In the genomic region with DNA sequence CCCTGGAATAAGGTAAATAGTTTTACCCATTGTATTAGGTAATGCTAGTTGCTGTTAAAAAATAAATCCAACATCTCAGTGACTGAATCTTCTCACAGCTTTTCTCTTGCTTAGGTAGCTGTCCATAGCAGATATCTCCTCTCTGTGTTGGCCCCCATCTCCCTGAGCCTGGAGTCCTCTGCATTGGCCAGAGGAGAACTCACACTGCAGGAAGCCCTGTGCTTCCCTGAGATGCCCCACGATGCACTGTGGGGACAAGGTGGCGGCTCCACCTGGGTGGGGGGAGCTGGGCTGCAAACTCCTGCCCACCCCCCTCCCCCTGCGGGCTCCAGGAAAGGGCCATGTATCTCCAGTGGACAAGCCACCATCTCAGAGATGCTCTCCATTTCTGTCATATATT, we compare ENCODE assay signal across 19 cellular contexts.
DNase-seq lines count a peak whose midpoint lies in the region; ATAC-seq and TF ChIP-seq lines count a peak whose summit lies in the region.
"Had no signal": no experiment of that assay in that cellular context is flagged by ENCODE, and none has a peak within 500 bp of the region (broad histone marks: within the 10 kb centered on the region; RNA-seq: fewer than 3 reads in every experiment).

No MANE protein-coding gene starts in this region.

- POLR2A ChIA-PET in naive thymus-derived CD4-positive, alpha-beta T cell (lab: Charles Lee), result no interaction called here

- no peaks in the 10 kb centered on the region for H3K79me2 ChIP-seq in osteoblast (ENCODE audit: insufficient read depth, low read length)

- no peaks in the 10 kb centered on the region for H3K9me3 Mint-ChIP-seq in activated CD8-positive, alpha-beta memory T cell treated with anti-CD3 and anti-CD28 coated beads, Interleukin-2, amount 10 ng/mL, durations not matched to agents 7 days and 5 days (ENCODE audit: low read depth)
- H3K9me3 Mint-ChIP-seq in naive thymus-derived CD4-positive, alpha-beta T cell, result peaks cover 0 to 5% (median 0%) of the 10 kb centered on the region in 11 donors
- H3K9me3 Mint-ChIP-seq: CD4-positive, alpha-beta T cell; CD8-positive, alpha-beta T cell had no signal

- no peak overlapping the region for H3K4me3 Mint-ChIP-seq in activated CD8-positive, alpha-beta memory T cell treated with anti-CD3 and anti-CD28 coated beads, Interleukin-2, amount 10 ng/mL, durations not matched to agents 7 days and 5 days
- H3K4me3 Mint-ChIP-seq in naive thymus-derived CD4-positive, alpha-beta T cell, result no peak overlapping the region
- H3K4me3 Mint-ChIP-seq: B cell; CD4-positive, alpha-beta T cell; CD8-positive, alpha-beta T cell had no signal

- TF ChIP-seq POLR2A in gastrocnemius medialis (IDR thresholded peaks at IDR 0.05), result no peak

- no peaks in the 10 kb centered on the region for H3K27me3 Mint-ChIP-seq in activated CD8-positive, alpha-beta memory T cell treated with anti-CD3 and anti-CD28 coated beads, Interleukin-2, amount 10 ng/mL, durations not matched to agents 7 days and 5 days
- H3K27me3 Mint-ChIP-seq in naive thymus-derived CD4-positive, alpha-beta T cell, result peaks cover 0 to 36% (median 20%) of the 10 kb centered on the region in 5 donors

- no peak overlapping the region for H2AFZ ChIP-seq in osteoblast (ENCODE audit: low read length)

- H3K4me1 ChIP-seq in osteoblast (ENCODE audit: insufficient read depth, low read length) (no peaks in the 10 kb centered on the region), gastrocnemius medialis (no peaks in the 10 kb centered on the region)
- H3K4me1 ChIP-seq in naive thymus-derived CD4-positive, alpha-beta T cell (ENCODE audit: control insufficient read depth in 2 of 2, insufficient read depth in 2 of 2, low read length in 2 of 2), result no peaks in the 10 kb centered on the region
- H3K4me1 ChIP-seq: A549; BLaER1 treated with 17β-estradiol and CSF1 and Interleukin-3, amounts not matched to agents 10 nM and 100 nM; Caco-2 had no signal

- DNase-seq in activated CD8-positive, alpha-beta memory T cell treated with anti-CD3 and anti-CD28 coated beads, Interleukin-2, amount 10 ng/mL, durations not matched to agents 7 days and 5 days, result peak; percentile 11
- DNase-seq in activated CD8-positive, alpha-beta memory T cell treated with anti-CD3 and anti-CD28 coated beads, Interleukin-2, amount 50 U/mL, for 4 hours, result no peak
- DNase-seq in islet precursor cell (peak; percentile 35), osteoblast (ENCODE audit: insufficient read length, low spot score, missing footprints) (peak; percentile 55), gastrocnemius medialis (no peak), mesenteric fat pad (ENCODE audit: low spot score) (no peak)
- DNase-seq in naive thymus-derived CD4-positive, alpha-beta T cell, result no peak
- DNase-seq: AML-193; Caco-2; Calu3; CD4-positive, alpha-beta T cell; CD8-positive, alpha-beta T cell; DMS79 treated with DMSO at 0.1 percent for 48 hours; GF-D8 had no signal

- no peaks in the 10 kb centered on the region for H4K20me1 ChIP-seq in osteoblast (ENCODE audit: insufficient read depth, low read length)
- H4K20me1 ChIP-seq: BLaER1 treated with 17β-estradiol and CSF1 and Interleukin-3, amounts not matched to agents 10 nM and 100 nM had no signal

- no peak overlapping the region for H3K27ac ChIP-seq in osteoblast (ENCODE audit: low read depth, low read length)
- no peak overlapping the region for H3K27ac ChIP-seq in gastrocnemius medialis
- H3K27ac ChIP-seq in naive thymus-derived CD4-positive, alpha-beta T cell (ENCODE audit: low read depth, low read length), result no peak overlapping the region
- H3K27ac ChIP-seq: 22Rv1; A549; BLaER1 treated with 17β-estradiol and CSF1 and Interleukin-3, amounts not matched to agents 10 nM and 100 nM; C4-2B had no signal

- intact Hi-C loops in gastrocnemius medialis (cut with DNase I; ENCODE audit: low total_unique reads), result no loop called here
- intact Hi-C loops in naive thymus-derived CD4-positive, alpha-beta T cell (cut with micrococcal nuclease), result no loop called here

- H3K36me3 ChIP-seq in osteoblast (ENCODE audit: insufficient read depth, low read length) (no peaks in the 10 kb centered on the region), gastrocnemius medialis (no peaks in the 10 kb centered on the region)
- H3K36me3 ChIP-seq in naive thymus-derived CD4-positive, alpha-beta T cell (ENCODE audit: control insufficient read depth in 2 of 3, insufficient read depth in 3 of 3, low read length in 3 of 3), result no peaks in the 10 kb centered on the region
- H3K36me3 ChIP-seq: BLaER1 treated with 17β-estradiol and CSF1 and Interleukin-3, amounts not matched to agents 10 nM and 100 nM had no signal

- H3K27me3 ChIP-seq in osteoblast (ENCODE audit: insufficient read depth, low read length) (no peaks in the 10 kb centered on the region), gastrocnemius medialis (no peaks in the 10 kb centered on the region)
- H3K27me3 ChIP-seq in naive thymus-derived CD4-positive, alpha-beta T cell (ENCODE audit: control insufficient read depth in 2 of 2, insufficient read depth in 2 of 2, low read length in 2 of 2), result no peaks in the 10 kb centered on the region
- H3K27me3 ChIP-seq: BLaER1 treated with 17β-estradiol and CSF1 and Interleukin-3, amounts not matched to agents 10 nM and 100 nM had no signal

- TF ChIP-seq CTCF in osteoblast (IDR thresholded peaks at IDR 0.05; ENCODE audit: extremely low read depth, low read depth, low read length), result no peak
- no peak for TF ChIP-seq CTCF in gastrocnemius medialis (IDR thresholded peaks at IDR 0.05 in 4 of 5, conservative IDR thresholded peaks at IDR 0.05 in 1 of 5)

- no peaks in the 10 kb centered on the region for H3K36me3 Mint-ChIP-seq in activated CD8-positive, alpha-beta memory T cell treated with anti-CD3 and anti-CD28 coated beads, Interleukin-2, amount 10 ng/mL, durations not matched to agents 7 days and 5 days
- no peaks in the 10 kb centered on the region for H3K36me3 Mint-ChIP-seq in naive thymus-derived CD4-positive, alpha-beta T cell
- H3K36me3 Mint-ChIP-seq: CD8-positive, alpha-beta T cell had no signal

- no peak overlapping the region for H3K4me3 ChIP-seq in osteoblast (ENCODE audit: insufficient read depth, low read length)
- H3K4me3 ChIP-seq in gastrocnemius medialis, result no peak overlapping the region
- no peak overlapping the region for H3K4me3 ChIP-seq in naive thymus-derived CD4-positive, alpha-beta T cell (ENCODE audit: low read length)
- H3K4me3 ChIP-seq: A549; BLaER1 treated with 17β-estradiol and CSF1 and Interleukin-3, amounts not matched to agents 10 nM and 100 nM had no signal

- H3K27ac Mint-ChIP-seq in activated CD8-positive, alpha-beta memory T cell treated with anti-CD3 and anti-CD28 coated beads, Interleukin-2, amount 10 ng/mL, durations not matched to agents 7 days and 5 days, result no peak overlapping the region
- no peak overlapping the region for H3K27ac Mint-ChIP-seq in naive thymus-derived CD4-positive, alpha-beta T cell
- H3K27ac Mint-ChIP-seq: B cell; CD4-positive, alpha-beta T cell; CD8-positive, alpha-beta T cell had no signal

- ATAC-seq in activated CD8-positive, alpha-beta memory T cell treated with anti-CD3 and anti-CD28 coated beads, Interleukin-2, amount 10 ng/mL, durations not matched to agents 7 days and 5 days, result no peak
- no peak for ATAC-seq in gastrocnemius medialis
- ATAC-seq in naive thymus-derived CD4-positive, alpha-beta T cell, result no peak
- ATAC-seq: A549; CD8-positive, alpha-beta T cell had no signal

- in situ Hi-C loops in gastrocnemius medialis (cut with MboI; ENCODE audit: low sequenced_read_pairs in 4 of 4), result no loop called here

- H3K4me1 Mint-ChIP-seq in activated CD8-positive, alpha-beta memory T cell treated with anti-CD3 and anti-CD28 coated beads, Interleukin-2, amount 10 ng/mL, durations not matched to agents 7 days and 5 days, result no peaks in the 10 kb centered on the region
- H3K4me1 Mint-ChIP-seq in naive thymus-derived CD4-positive, alpha-beta T cell, result no peaks in the 10 kb centered on the region
- H3K4me1 Mint-ChIP-seq: B cell had no signal

- no peak overlapping the region for H3K4me2 ChIP-seq in osteoblast (ENCODE audit: insufficient read depth, low read length)
- H3K4me2 ChIP-seq: A549; BLaER1 treated with 17β-estradiol and CSF1 and Interleukin-3, amounts not matched to agents 10 nM and 100 nM had no signal

- H3K9me3 ChIP-seq in osteoblast (ENCODE audit: low read depth, low read length) (peaks cover 5% of the 10 kb centered on the region), gastrocnemius medialis (no peaks in the 10 kb centered on the region)
- no peaks in the 10 kb centered on the region for H3K9me3 ChIP-seq in naive thymus-derived CD4-positive, alpha-beta T cell (ENCODE audit: control insufficient read depth in 2 of 3, low read length in 3 of 3)
- H3K9me3 ChIP-seq: A549, Caco-2 had no signal

- CTCF ChIA-PET in activated CD8-positive, alpha-beta memory T cell treated with anti-CD3 and anti-CD28 coated beads, Interleukin-2, amount 10 ng/mL, durations not matched to agents 7 days and 5 days (lab: Charles Lee), result no interaction called here
- CTCF ChIA-PET in naive thymus-derived CD4-positive, alpha-beta T cell (lab: Charles Lee), result no interaction called here

Comparison
In these comparisons a context has a peak if more than half of its experiments do, and no peak if none do; other contexts are left out.
1. DNase-seq: peak in activated CD8-positive, alpha-beta memory T cell treated with anti-CD3 and anti-CD28 coated beads, Interleukin-2, amount 10 ng/mL, durations not matched to agents 7 days and 5 days (single experiment), islet precursor cell (single experiment) and osteoblast (single experiment); none in activated CD8-positive, alpha-beta memory T cell treated with anti-CD3 and anti-CD28 coated beads, Interleukin-2, amount 50 U/mL, for 4 hours (single experiment), gastrocnemius medialis (0 of 2), mesenteric fat pad (single experiment) and naive thymus-derived CD4-positive, alpha-beta T cell (0 of 9).